In the genomic region with DNA sequence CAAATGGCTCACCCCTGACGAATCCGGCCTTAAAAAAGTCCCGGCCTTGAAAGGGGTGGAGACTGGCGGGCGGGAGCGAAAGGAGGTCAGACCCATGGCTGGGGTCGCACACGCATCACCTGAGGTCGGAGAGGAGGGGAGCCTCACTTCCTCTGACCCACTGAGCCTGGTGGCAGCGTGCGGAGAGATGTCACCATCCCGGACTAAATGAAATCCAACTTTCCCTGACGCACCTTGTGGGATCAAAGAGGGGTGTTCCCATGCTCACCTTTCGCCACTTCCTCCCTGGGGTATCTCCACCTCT, we compare ENCODE assay signal across 9 cellular contexts. TPM values are rescaled to one million over a fixed set of nuclear protein-coding genes. Genes with fewer than 3 reads are reported as not detected.
A peak's percentile ranks its signal among the peaks of the same experiment; 100 is the strongest.
DNase-seq lines count a peak whose midpoint lies in the region; ATAC-seq, FAIRE-seq and TF ChIP-seq lines count a peak whose summit lies in the region.
"Had no signal": no experiment of that assay in that cellular context is flagged by ENCODE, and none has a peak within 500 bp of the region (broad histone marks: within the 10 kb centered on the region; RNA-seq: fewer than 3 reads in every experiment).

No MANE protein-coding gene starts in this region.

- FAIRE-seq in K562 (lab: Jason Lieb, UNC) = peak; percentile 46
- FAIRE-seq: islet of Langerhans had no signal

- ATAC-seq in K562 (no peak), upper lobe of left lung (ENCODE audit: low FRiP score in 2 of 2) (no peak), left colon (no peak)

- no peak for TF ChIP-seq RAD21 in K562 (CRISPR knock-in tag; conservative IDR thresholded peaks at IDR 0.05 in 1 of 2, IDR thresholded peaks at IDR 0.05 in 1 of 2)

- WGBS in K562 (ENCODE audit: insufficient coverage, low coverage, missing lambda C conversion rate) = 14% methylated on average over 14 of the region's 14 CpGs
- WGBS in mesenchymal stem cell = 8% methylated on average over 13 of the region's 14 CpGs
- 5 to 6% methylated on average over 5 to 14 of the region's 14 CpGs for WGBS in upper lobe of left lung, 2 donors

- no peaks in the 10 kb centered on the region for H3K9me1 ChIP-seq in K562 (ENCODE audit: control insufficient read depth, insufficient read depth, low read length)

- H2BK120ac ChIP-seq in mesenchymal stem cell (ENCODE audit: low read depth, low read length) = no peak overlapping the region

- peak overlapping the region; percentile 45 for H4K8ac ChIP-seq in mesenchymal stem cell (ENCODE audit: low read length)

- TF ChIP-seq CTCF in K562 (IDR thresholded peaks at IDR 0.05 in 2 of 3, conservative IDR thresholded peaks at IDR 0.05 in 1 of 3; ENCODE audit: insufficient read depth in 2 of 3, low read depth in 1 of 3, low read length in 3 of 3) (no peak), upper lobe of left lung (IDR thresholded peaks at IDR 0.05) (no peak)

- H2BK5ac ChIP-seq in mesenchymal stem cell (ENCODE audit: low read depth, low read length, poor library complexity, severe bottlenecking) = no peak overlapping the region

- peak overlapping the region in 1 of 2 experiments; percentile 67 for H3K18ac ChIP-seq in mesenchymal stem cell (ENCODE audit: low read depth in 1 of 2, low read length in 2 of 2)

- CTCF ChIA-PET in K562 (lab: Yijun Ruan, JAX; ENCODE audit: low intra/inter-chr PET ratio) = no interaction called here

- peak overlapping the region; percentile 79 for H3K4me3 ChIP-seq in ACC112 (ENCODE audit: low read depth, low read length)
- peak overlapping the region; percentile 85 for H3K4me3 ChIP-seq in HUES48 (ENCODE audit: low read depth, low read length)
- peak overlapping the region; percentile 85 for H3K4me3 ChIP-seq in K562
- H3K4me3 ChIP-seq in mesenchymal stem cell (ENCODE audit: insufficient read depth in 1 of 2, low read depth in 1 of 2, low read length in 2 of 2) = peak overlapping the region; percentile 81 to 91
- H3K4me3 ChIP-seq in upper lobe of left lung = peak overlapping the region; percentile 81 to 89 (median 86)

- in situ Hi-C loops in K562 (cut with MboI) = no loop called here

- POLR2A ChIA-PET in K562 (lab: Yijun Ruan, JAX) = interaction anchor here (0.8 kb wide), 1 partner anchor 11 kb away, joined by 4 read pairs; no protein-coding TSS in a partner anchor

- no peak overlapping the region for H3K4ac ChIP-seq in mesenchymal stem cell (ENCODE audit: low read depth in 1 of 2, low read length in 2 of 2)

- H2AK5ac ChIP-seq in mesenchymal stem cell (ENCODE audit: low read length, severe bottlenecking) = no peak overlapping the region

- H3K14ac ChIP-seq in mesenchymal stem cell (ENCODE audit: low read length in 2 of 2) = no peak overlapping the region

- H3K79me1 ChIP-seq in mesenchymal stem cell (replicated peaks; ENCODE audit: low read length, poor library complexity, severe bottlenecking) = peaks cover 26% of the 10 kb centered on the region

- TF ChIP-seq POLR2A in K562 (conservative IDR thresholded peaks at IDR 0.05) (no peak), upper lobe of left lung (IDR thresholded peaks at IDR 0.05) (no peak)

- BruUV-seq in K562 (replicated peaks; lab: Mats Ljungman, UMichigan) = no TSS peak

- H3K4me2 ChIP-seq in K562 (ENCODE audit: insufficient read depth, low read length) = peak overlapping the region; percentile 94
- peak overlapping the region; percentile 81 for H3K4me2 ChIP-seq in mesenchymal stem cell (ENCODE audit: low read length, poor library complexity, severe bottlenecking)

- TF ChIP-seq EP300 in K562 (IDR thresholded peaks at IDR 0.05; ENCODE audit: low read length) (no peak), upper lobe of left lung (IDR thresholded peaks at IDR 0.05) (no peak)

- H3K9me3 ChIP-seq in HUES48 (ENCODE audit: control insufficient read depth, insufficient read depth, low read length) = no peaks in the 10 kb centered on the region
- H3K9me3 ChIP-seq in K562 (replicated peaks; ENCODE audit: control insufficient read depth, insufficient read depth, low read depth, low read length) = no peaks in the 10 kb centered on the region
- H3K9me3 ChIP-seq in mesenchymal stem cell (ENCODE audit: control insufficient read depth, low read length) = no peaks in the 10 kb centered on the region
- no peaks in the 10 kb centered on the region for H3K9me3 ChIP-seq in upper lobe of left lung

- H3K27ac ChIP-seq in ACC112 (ENCODE audit: low read depth, low read length) = no peak overlapping the region
- H3K27ac ChIP-seq in HUES48 (ENCODE audit: low read depth, low read length) = peak overlapping the region; percentile 69
- 0 out of 3 replicates have a peak overlapping the region, but pooled peaks have one; percentile 12 for H3K27ac ChIP-seq in K562 (ENCODE audit: extremely low read depth, low read depth, low read length)
- no peak overlapping the region for H3K27ac ChIP-seq in mesenchymal stem cell (ENCODE audit: low read length, poor library complexity, severe bottlenecking)
- peak overlapping the region; percentile 81 to 92 (median 92) for H3K27ac ChIP-seq in upper lobe of left lung

- H2AFZ ChIP-seq in ACC112 (ENCODE audit: low read length, unreplicated experiment) (peak overlapping the region; percentile 56), K562 (ENCODE audit: low read depth, low read length) (peak overlapping the region; percentile 94), mesenchymal stem cell (ENCODE audit: low read depth, low read length) (peak overlapping the region; percentile 98)

- peaks cover 26% of the 10 kb centered on the region for H3K4me1 ChIP-seq in ACC112 (ENCODE audit: control insufficient read depth, insufficient read depth, low read length, unreplicated experiment)
- peaks cover 27% of the 10 kb centered on the region for H3K4me1 ChIP-seq in HUES48 (ENCODE audit: control insufficient read depth, insufficient read depth, low read length)
- peaks cover 35 to 41% of the 10 kb centered on the region in 2 experiments; a peak in 4 of 5 replicates for H3K4me1 ChIP-seq in K562 (replicated peaks in 1 of 2; ENCODE audit: control insufficient read depth in 2 of 2, insufficient read depth in 2 of 2, low read length in 2 of 2)
- H3K4me1 ChIP-seq in mesenchymal stem cell (ENCODE audit: control insufficient read depth, insufficient read depth, low read depth, low read length) = peaks cover 14% of the 10 kb centered on the region
- peaks cover 30 to 45% (median 36%) of the 10 kb centered on the region in 4 donors for H3K4me1 ChIP-seq in upper lobe of left lung

- no peak overlapping the region for H4K91ac ChIP-seq in mesenchymal stem cell (ENCODE audit: low read length)

- peaks cover 15% of the 10 kb centered on the region; the same call in 1 of the 2 replicates for H4K20me1 ChIP-seq in K562 (replicated peaks; ENCODE audit: control insufficient read depth, insufficient read depth, low read length)

- peaks cover 33% of the 10 kb centered on the region for H3K79me2 ChIP-seq in ACC112 (ENCODE audit: control insufficient read depth, insufficient read depth, low read length, unreplicated experiment)
- H3K79me2 ChIP-seq in K562 (ENCODE audit: control insufficient read depth, insufficient read depth, low read length) = peaks cover 36% of the 10 kb centered on the region

- H3K36me3 ChIP-seq in ACC112 (ENCODE audit: insufficient read depth, low read length) (peaks cover 8% of the 10 kb centered on the region; the same call in 1 of the 2 replicates), HUES48 (ENCODE audit: control insufficient read depth, insufficient read depth, low read length) (peaks cover 19% of the 10 kb centered on the region), K562 (ENCODE audit: control insufficient read depth, insufficient read depth, low read length) (peaks cover 18% of the 10 kb centered on the region; the same call in 2 of the 3 replicates), mesenchymal stem cell (ENCODE audit: control insufficient read depth in 1 of 2, insufficient read depth in 2 of 2, low read depth in 1 of 2, low read length in 2 of 2) (peaks cover 12 to 17% of the 10 kb centered on the region in 2 experiments), upper lobe of left lung (peaks cover 0 to 7% (median 0%) of the 10 kb centered on the region in 4 donors)

- H3K23ac ChIP-seq in mesenchymal stem cell (ENCODE audit: low read length in 2 of 2) = no peak overlapping the region

- H2BK15ac ChIP-seq in mesenchymal stem cell (ENCODE audit: low read depth, poor library complexity, severe bottlenecking) = no peak overlapping the region

- DNase-seq in K562 (ENCODE audit: extremely low read depth in 1 of 4, low spot score in 3 of 4) = no peak
- DNase-seq in mesenchymal stem cell = no peak
- no peak for DNase-seq in upper lobe of left lung
- DNase-seq in left colon = no peak
- DNase-seq in kidney tubule cell (ENCODE audit: low spot score) = no peak
- DNase-seq in stimulated activated CD4-positive, alpha-beta T cell treated with anti-CD3 and anti-CD28 coated beads, Interleukin-1b, Interleukin-23, amount 100 ng/mL, for 48 hours = no peak

- intact Hi-C loops in K562 (cut with micrococcal nuclease) = loop anchor here (1.0 to 5.0 kb wide), 2 partner anchors 63 to 94 kb away; partner anchors contain the start of gene NUCKS1
- intact Hi-C loops in left colon (cut with DNase I, micrococcal nuclease) = no loop called here

- peak overlapping the region; percentile 55; the same call in 1 of the 2 replicates for H3K9ac ChIP-seq in HUES48 (ENCODE audit: low read depth, low read length)
- peak overlapping the region; percentile 60 to 93 for H3K9ac ChIP-seq in K562 (ENCODE audit: insufficient read depth in 1 of 2, low read depth in 2 of 2, low read length in 2 of 2)
- peak overlapping the region; percentile 86 for H3K9ac ChIP-seq in mesenchymal stem cell (ENCODE audit: low read length)

- H2BK12ac ChIP-seq in mesenchymal stem cell (ENCODE audit: low read length in 2 of 2) = peak overlapping the region in 1 of 2 experiments; percentile 15

- H3K27me3 ChIP-seq in ACC112 (ENCODE audit: insufficient read depth, low read length) (no peaks in the 10 kb centered on the region), HUES48 (ENCODE audit: control insufficient read depth, insufficient read depth, low read length) (peaks cover 12% of the 10 kb centered on the region), K562 (ENCODE audit: control insufficient read depth in 2 of 2, insufficient read depth in 2 of 2, low read length in 2 of 2) (no peaks in the 10 kb centered on the region), mesenchymal stem cell (ENCODE audit: control insufficient read depth in 1 of 2, insufficient read depth in 1 of 2, low read length in 2 of 2) (peaks cover 0 to 6% of the 10 kb centered on the region in 2 experiments), upper lobe of left lung (no peaks in the 10 kb centered on the region)

RNA-seq across cellular contexts. Expression of gene SLC41A1, which starts 0.7 kb away (rescaled TPM):
- 37.1 and 52.9 TPM in 2 replicates for total RNA-seq in K562 (2011; cell fraction: chromatin; rRNA removed; ENCODE audit: low replicate concordance)
- total RNA-seq in K562 (2011; cell fraction: nucleolus; rRNA removed) = 32.9 and 38.7 TPM in 2 replicates
- 41.1 and 61.4 TPM in 2 replicates for total RNA-seq in K562 (2011; cell fraction: nucleoplasm; rRNA removed)
- total RNA-seq in K562 (2014; rRNA removed) (6.8 and 7.7 TPM in 2 replicates), K562 (2014; rRNA removed; fragmentation: Illumina TruSeq; extraction: Trizol) (13.4 and 13.5 TPM in 2 replicates), K562 (2015; rRNA removed; fragmentation: Illumina TruSeq; extraction: Trizol) (8.0 and 8.4 TPM in 2 replicates), K562 (2021) (17.2 and 20.5 TPM in 2 replicates), upper lobe of left lung (10 to 100 TPM; 17.8 to 35.1 (median 27.3) TPM), left colon (1 to 10 TPM; 4.4 to 4.9 TPM)
- polyA plus RNA-seq in K562 (2011; rRNA removed) (23.2 and 29.3 TPM in 2 replicates), K562 (2014; fragmentation: Illumina TruSeq; extraction: Trizol) (21.0 and 26.8 TPM in 2 replicates), K562 (2014; fragmentation: Nextera tagmentation; extraction: Ambion mirVana) (1 to 10 TPM; 4.1 to 5.5 TPM), K562 (2014; rRNA removed) (11.4 and 12.2 TPM in 2 replicates)
- polyA plus RNA-seq in K562 (2011; cell fraction: cytosol; rRNA removed) = 21.8 and 23.3 TPM in 2 replicates
- polyA plus RNA-seq in K562 (2011; cell fraction: nucleus; rRNA removed) = 32.7 and 46.6 TPM in 2 replicates
- polyA plus RNA-seq in K562 (2012) = 10.0 and 11.9 TPM in 2 replicates
- 15.4 and 21.7 TPM in 2 replicates for polyA minus RNA-seq in K562 (2011; rRNA and poly(A)+ RNA removed)
- 8.3 and 13.1 TPM in 2 replicates for polyA minus RNA-seq in K562 (2011; cell fraction: cytosol; rRNA and poly(A)+ RNA removed)
- polyA minus RNA-seq in K562 (2011; cell fraction: nucleus; rRNA and poly(A)+ RNA removed) = 9.1 and 9.7 TPM in 2 replicates
- 22.0 TPM for polyA plus RNA-seq in mesenchymal stem cell (2013, experiment 1 of 2)
- 21.4 TPM for polyA plus RNA-seq in mesenchymal stem cell (2013, experiment 2 of 2)

RNA-seq across cellular contexts. Expression of gene PM20D1, which starts 36.2 kb away (rescaled TPM):
- not detected in 2 replicates for total RNA-seq in K562 (2011; cell fraction: chromatin; rRNA removed; ENCODE audit: low replicate concordance)
- not detected in 2 replicates for total RNA-seq in K562 (2011; cell fraction: nucleolus; rRNA removed)
- total RNA-seq in K562 (2011; cell fraction: nucleoplasm; rRNA removed) = not detected in 2 replicates
- not detected in 2 replicates for total RNA-seq in K562 (2014; rRNA removed)
- not detected in 2 replicates for total RNA-seq in K562 (2014; rRNA removed; fragmentation: Illumina TruSeq; extraction: Trizol)
- total RNA-seq in K562 (2015; rRNA removed; fragmentation: Illumina TruSeq; extraction: Trizol) = not detected in 2 replicates
- not detected in 2 replicates for total RNA-seq in K562 (2021)
- polyA plus RNA-seq in K562 (2011; rRNA removed) = not detected in 2 replicates
- polyA plus RNA-seq in K562 (2011; cell fraction: cytosol; rRNA removed) = not detected in 2 replicates
- polyA plus RNA-seq in K562 (2011; cell fraction: nucleus; rRNA removed) = not detected in 2 replicates
- 0.07 TPM in 1 of 2 replicates, not detected in the other for polyA plus RNA-seq in K562 (2012)
- not detected in 2 replicates for polyA plus RNA-seq in K562 (2014; fragmentation: Illumina TruSeq; extraction: Trizol)
- polyA plus RNA-seq in K562 (2014; fragmentation: Nextera tagmentation; extraction: Ambion mirVana) = not detected
- polyA plus RNA-seq in K562 (2014; rRNA removed) = not detected in 2 replicates
- polyA minus RNA-seq in K562 (2011; rRNA and poly(A)+ RNA removed) = not detected in 2 replicates
- not detected in 2 replicates for polyA minus RNA-seq in K562 (2011; cell fraction: cytosol; rRNA and poly(A)+ RNA removed)
- polyA minus RNA-seq in K562 (2011; cell fraction: nucleus; rRNA and poly(A)+ RNA removed) = not detected in 2 replicates
- polyA plus RNA-seq in mesenchymal stem cell (2013, experiment 1 of 2) = not detected
- not detected for polyA plus RNA-seq in mesenchymal stem cell (2013, experiment 2 of 2)
- under 1 TPM in 2 of 6 donors, not detected in 4; 0.34 to 0.47 TPM for total RNA-seq in upper lobe of left lung
- under 1 TPM in 1 of 2 donors, not detected in 1; 0.17 TPM for total RNA-seq in left colon

RNA-seq across cellular contexts. Expression of gene RAB29, which starts 38.4 kb away (rescaled TPM):
- total RNA-seq in K562 (2011; cell fraction: chromatin; rRNA removed; ENCODE audit: low replicate concordance) = 9.7 and 12.5 TPM in 2 replicates
- 7.2 and 7.7 TPM in 2 replicates for total RNA-seq in K562 (2011; cell fraction: nucleolus; rRNA removed)
- 8.9 and 11.8 TPM in 2 replicates for total RNA-seq in K562 (2011; cell fraction: nucleoplasm; rRNA removed)
- total RNA-seq in K562 (2014; rRNA removed) = 6.9 and 7.7 TPM in 2 replicates
- total RNA-seq in K562 (2014; rRNA removed; fragmentation: Illumina TruSeq; extraction: Trizol) = 8.5 and 10.2 TPM in 2 replicates
- 9.9 and 11.5 TPM in 2 replicates for total RNA-seq in K562 (2015; rRNA removed; fragmentation: Illumina TruSeq; extraction: Trizol)
- 7.8 and 8.0 TPM in 2 replicates for total RNA-seq in K562 (2021)
- polyA plus RNA-seq in K562 (2011; rRNA removed) = 9.9 and 17.6 TPM in 2 replicates
- 11.0 and 14.5 TPM in 2 replicates for polyA plus RNA-seq in K562 (2011; cell fraction: cytosol; rRNA removed)
- polyA plus RNA-seq in K562 (2011; cell fraction: nucleus; rRNA removed) = 7.4 and 13.4 TPM in 2 replicates
- polyA plus RNA-seq in K562 (2012) = 11.1 and 11.3 TPM in 2 replicates
- 11.1 and 13.9 TPM in 2 replicates for polyA plus RNA-seq in K562 (2014; fragmentation: Illumina TruSeq; extraction: Trizol)
- 1 to 10 TPM; 6.3 to 7.5 TPM for polyA plus RNA-seq in K562 (2014; fragmentation: Nextera tagmentation; extraction: Ambion mirVana)
- 7.2 and 10.8 TPM in 2 replicates for polyA plus RNA-seq in K562 (2014; rRNA removed)
- polyA minus RNA-seq in K562 (2011; rRNA and poly(A)+ RNA removed) = 6.1 and 11.9 TPM in 2 replicates
- polyA minus RNA-seq in K562 (2011; cell fraction: cytosol; rRNA and poly(A)+ RNA removed) = 3.5 and 7.2 TPM in 2 replicates
- polyA minus RNA-seq in K562 (2011; cell fraction: nucleus; rRNA and poly(A)+ RNA removed) = 4.1 and 4.8 TPM in 2 replicates
- polyA plus RNA-seq in mesenchymal stem cell (2013, experiment 1 of 2) = 28.0 TPM
- 29.2 TPM for polyA plus RNA-seq in mesenchymal stem cell (2013, experiment 2 of 2)
- 10 to 100 TPM; 17.8 to 27.6 (median 25.1) TPM for total RNA-seq in upper lobe of left lung
- 1 to 10 TPM; 7.3 to 8.0 TPM for total RNA-seq in left colon

Comparison
In these comparisons a context has a peak if more than half of its experiments do, and no peak if none do; other contexts are left out.
1. H3K27ac ChIP-seq: peak in HUES48 (single experiment), K562 (single experiment) and upper lobe of left lung (4 of 4); none in ACC112 (single experiment) and mesenchymal stem cell (single experiment).
2. Peak in every context shown above with its lines, with median percentiles within 50 percentile points of each other: H2AFZ ChIP-seq, H3K4me3 ChIP-seq and H3K9ac ChIP-seq.